ENCODE assay signal across 28 cellular contexts in the genomic region with DNA sequence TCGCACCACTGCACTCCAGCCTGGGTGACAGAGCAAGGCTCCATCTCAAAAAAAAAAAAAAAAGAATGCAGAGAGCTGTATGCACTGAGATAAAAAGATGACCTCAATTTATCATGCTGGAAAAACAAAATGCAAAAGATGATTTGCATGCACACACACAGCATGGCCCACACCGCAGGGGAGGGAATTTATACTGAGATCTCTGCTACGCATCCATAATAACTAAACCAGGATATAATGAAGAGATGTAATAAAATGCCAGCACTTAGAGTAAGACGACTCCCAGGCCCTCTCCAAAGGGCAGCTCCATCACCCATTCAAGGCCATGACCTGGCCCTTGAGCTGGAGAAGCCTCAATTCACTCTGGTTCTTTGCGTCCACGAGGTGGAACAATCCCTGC.
"Had no signal": no experiment of that assay in that cellular context is flagged by ENCODE, and none has a peak within 500 bp of the region (broad histone marks: within the 10 kb centered on the region; RNA-seq: fewer than 3 reads in every experiment).

No MANE protein-coding gene starts in this region.

- FAIRE-seq: endothelial cell of umbilical vein, TTC549 had no signal

- DNase-seq: activated CD4-positive, alpha-beta T cell treated with anti-CD3 and anti-CD28 coated beads, Interleukin-2, amount 10 ng/mL, durations not matched to agents 7 days and 5 days; activated CD4-positive, CD25-positive, alpha-beta regulatory T cell treated with anti-CD3 and anti-CD28 coated beads, Interleukin-2, amount 50 U/mL, for 72 hours; activated CD8-positive, alpha-beta T cell treated with anti-CD3 and anti-CD28 coated beads for 36 hours; activated naive CD4-positive, alpha-beta T cell; activated naive CD8-positive, alpha-beta T cell treated with anti-CD3 and anti-CD28 coated beads, Interleukin-2, amount 50 U/mL, for 24 hours; body of pancreas; dermis blood vessel endothelial cell; effector memory CD8-positive, alpha-beta T cell; foreskin melanocyte; glutamatergic neuron; immature natural killer cell; left ventricle myocardium inferior; mammary epithelial cell; natural killer cell; ovary; psoas muscle; stimulated activated CD4-positive, alpha-beta T cell treated with anti-CD3 and anti-CD28 coated beads, Interleukin-4, amount 100 ng/mL, for 24 hours; stimulated activated naive CD8-positive, alpha-beta T cell treated with anti-CD3 and anti-CD28 coated beads, Interleukin-15, Interleukin-2, amounts not matched to agents 100 U/mL and 50 U/mL, for 24 hours; tibial artery; WERI-Rb-1 had no signal

- H3K27me3 ChIP-seq: body of pancreas, cardiac muscle cell, hepatocyte, neutrophil, ovary, right atrium auricular region, tibial artery had no signal

- H3K4me3 ChIP-seq: body of pancreas, cardiac muscle cell, hepatocyte, left ventricle myocardium inferior, ovary, psoas muscle, right atrium auricular region, tibial artery had no signal

- H3K4me3 Mint-ChIP-seq: activated CD4-positive, alpha-beta T cell treated with anti-CD3 and anti-CD28 coated beads, Interleukin-2, amount 10 ng/mL, durations not matched to agents 7 days and 5 days; activated CD8-positive, alpha-beta T cell treated with anti-CD3 and anti-CD28 coated beads for 36 hours; activated naive CD8-positive, alpha-beta T cell treated with anti-CD3 and anti-CD28 coated beads, Interleukin-2, amount 50 U/mL, for 24 hours; activated T-helper 17 cell treated with anti-CD3 and anti-CD28 coated beads, Interleukin-2, amount 50 U/mL, for 72 hours; effector memory CD8-positive, alpha-beta T cell; immature natural killer cell; natural killer cell had no signal

- H3K9me3 ChIP-seq: body of pancreas, left ventricle myocardium inferior, neutrophil, ovary, psoas muscle, right atrium auricular region, tibial artery had no signal

- H3K9me3 Mint-ChIP-seq: effector memory CD8-positive, alpha-beta T cell; natural killer cell had no signal

- H3K27ac Mint-ChIP-seq: activated CD4-positive, alpha-beta T cell treated with anti-CD3 and anti-CD28 coated beads, Interleukin-2, amount 10 ng/mL, durations not matched to agents 7 days and 5 days; activated CD8-positive, alpha-beta T cell treated with anti-CD3 and anti-CD28 coated beads for 36 hours; activated naive CD8-positive, alpha-beta T cell treated with anti-CD3 and anti-CD28 coated beads, Interleukin-2, amount 50 U/mL, for 24 hours; activated T-helper 17 cell treated with anti-CD3 and anti-CD28 coated beads, Interleukin-2, amount 50 U/mL, for 72 hours had no signal

- H3K4me1 Mint-ChIP-seq: natural killer cell had no signal

- H3K36me3 ChIP-seq: ovary had no signal

- H3K27me3 Mint-ChIP-seq: activated CD4-positive, alpha-beta T cell treated with anti-CD3 and anti-CD28 coated beads, Interleukin-2, amount 10 ng/mL, durations not matched to agents 7 days and 5 days; activated CD8-positive, alpha-beta T cell treated with anti-CD3 and anti-CD28 coated beads for 36 hours; activated naive CD8-positive, alpha-beta T cell treated with anti-CD3 and anti-CD28 coated beads, Interleukin-2, amount 50 U/mL, for 24 hours; activated T-helper 17 cell treated with anti-CD3 and anti-CD28 coated beads, Interleukin-2, amount 50 U/mL, for 72 hours; effector memory CD8-positive, alpha-beta T cell had no signal

- H2AFZ ChIP-seq: hepatocyte had no signal

- H3K4me1 ChIP-seq: body of pancreas had no signal

- ATAC-seq: activated CD8-positive, alpha-beta T cell treated with anti-CD3 and anti-CD28 coated beads for 36 hours; activated naive CD8-positive, alpha-beta T cell treated with anti-CD3 and anti-CD28 coated beads, Interleukin-2, amount 50 U/mL, for 24 hours; activated T-helper 17 cell treated with anti-CD3 and anti-CD28 coated beads, Interleukin-2, amount 50 U/mL, for 72 hours; body of pancreas; effector memory CD8-positive, alpha-beta T cell; esophagus mucosa; natural killer cell; psoas muscle; stimulated activated naive CD8-positive, alpha-beta T cell treated with anti-CD3 and anti-CD28 coated beads, Interleukin-15, Interleukin-2, amounts not matched to agents 100 U/mL and 50 U/mL, for 24 hours had no signal

- H3K4me2 ChIP-seq: hepatocyte had no signal

- H3K27ac ChIP-seq: body of pancreas, cardiac muscle cell, hepatocyte, left ventricle myocardium inferior, neutrophil, ovary, psoas muscle, right atrium auricular region, tibial artery, WERI-Rb-1 had no signal

- H3K79me2 ChIP-seq: hepatocyte had no signal
